In the genomic region with DNA sequence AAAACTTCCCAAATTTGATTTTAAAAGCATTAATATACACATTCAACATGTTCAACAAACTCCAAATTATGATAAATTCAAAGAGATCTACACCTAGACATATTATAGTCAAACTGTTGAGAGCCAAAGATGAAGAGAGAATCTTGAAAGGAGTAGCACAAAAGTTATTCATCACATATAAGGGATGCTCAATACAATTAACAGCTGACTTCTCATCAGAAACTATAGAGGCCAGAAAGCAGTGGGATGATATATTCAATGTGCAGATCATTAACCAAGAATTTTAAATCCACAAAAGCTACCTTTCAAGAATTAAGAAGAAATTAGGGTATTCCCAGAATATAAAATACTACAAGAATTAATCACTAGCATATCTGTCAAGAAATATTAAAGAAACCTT, we compare ENCODE assay signal across 10 cellular contexts.
"Had no signal": no experiment of that assay in that cellular context is flagged by ENCODE, and none has a peak within 500 bp of the region (broad histone marks: within the 10 kb centered on the region; RNA-seq: fewer than 3 reads in every experiment).

No MANE protein-coding gene starts in this region.

- H2AFZ ChIP-seq: GM23248 had no signal

- H3K4me3 ChIP-seq: GM23248, HAP-1, K562 had no signal

- H3K27ac ChIP-seq: GM23248, HL-60 had no signal

- H3K4me3 Mint-ChIP-seq: HFFc6 had no signal

- H3K4me1 ChIP-seq: HAP-1 had no signal

- H3K36me3 ChIP-seq: HAP-1 had no signal

- H3K9me3 ChIP-seq: HAP-1 had no signal

- H3K27ac Mint-ChIP-seq: HFFc6 had no signal

- FAIRE-seq: K562 had no signal

- ATAC-seq: HCT116, K562 had no signal

- H3K9ac ChIP-seq: GM23248 had no signal

- DNase-seq: GM23248, GOT3, H7, HFFc6, IMR-90, KG1 had no signal
